Comparison of ENCODE assay signal across 1 cellular context in genomic region chr1:28190996-28191645, GRCh38.
A peak's percentile ranks its signal among the peaks of the same experiment; 100 is the strongest.
TF ChIP-seq lines count a peak whose summit lies in the region.

No MANE protein-coding gene starts in this region.

TF ChIP-seq in HepG2, 621 proteins besides CTCF, POLR2A, EP300 and RAD21:
- TF ChIP-seq ZNF20 (CRISPR knock-in tag; IDR thresholded peaks at IDR 0.05) (no peak), ZNF687 (CRISPR knock-in tag; IDR thresholded peaks at IDR 0.05) (peak; percentile 23)
